In the genomic region with DNA sequence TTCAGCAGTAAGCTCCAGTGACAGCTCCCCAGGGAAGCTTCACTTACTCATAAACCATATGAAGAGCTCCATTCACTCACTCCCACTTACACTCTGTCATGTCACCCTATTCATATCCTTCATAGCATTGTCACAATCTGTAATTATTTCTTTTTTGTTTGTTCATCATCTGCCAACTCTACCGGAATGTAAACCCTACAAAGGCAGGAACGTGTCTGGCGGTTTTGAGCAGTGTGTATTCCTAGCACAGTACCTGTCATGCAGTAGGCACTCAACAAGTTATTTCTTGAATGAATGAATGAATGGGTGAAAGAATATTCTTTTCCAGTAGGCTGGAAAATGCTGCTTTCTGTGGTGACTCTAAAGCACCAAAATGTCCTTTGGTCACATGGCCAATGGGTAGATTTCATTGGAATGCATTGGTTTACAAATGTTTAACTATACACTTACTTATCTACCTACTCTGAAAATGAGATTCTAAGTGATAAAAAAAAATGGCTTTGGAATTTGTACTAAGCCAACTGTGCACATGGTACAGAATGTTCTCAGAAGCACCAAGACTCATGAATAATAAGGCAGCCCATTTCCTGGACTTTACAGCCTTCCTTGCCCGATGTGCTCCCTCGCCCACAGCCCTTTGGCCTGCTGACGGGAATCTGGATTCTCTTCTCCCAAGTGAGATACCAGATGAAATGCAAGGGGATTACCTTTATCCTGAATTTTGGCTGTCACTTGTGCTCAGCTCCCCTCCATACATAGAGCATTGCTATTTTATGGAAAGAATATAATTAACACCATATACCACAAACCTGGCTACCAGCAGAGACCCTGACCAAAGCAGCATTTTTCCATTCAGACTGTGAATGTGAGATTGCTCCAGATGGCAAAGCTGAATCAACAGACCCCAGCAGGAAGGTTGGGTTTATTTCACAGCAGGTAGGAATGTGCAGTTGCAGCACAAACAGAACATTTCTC, we compare ENCODE assay signal across 9 cellular contexts.
DNase-seq lines count a peak whose midpoint lies in the region; ATAC-seq and TF ChIP-seq lines count a peak whose summit lies in the region.
"Had no signal": no experiment of that assay in that cellular context is flagged by ENCODE, and none has a peak within 500 bp of the region (broad histone marks: within the 10 kb centered on the region; RNA-seq: fewer than 3 reads in every experiment).

No MANE protein-coding gene starts in this region.

- H3K9me2 ChIP-seq in GM23338 (ENCODE audit: insufficient read depth) = no peaks in the 10 kb centered on the region

- no peaks in the 10 kb centered on the region for H4K20me1 ChIP-seq in GM23338 (replicated peaks; ENCODE audit: insufficient read depth)

- H3K79me2 ChIP-seq in parathyroid adenoma (no peaks in the 10 kb centered on the region), GM23338 (replicated peaks; ENCODE audit: insufficient read depth) (no peaks in the 10 kb centered on the region)

- H3K4me1 ChIP-seq in parathyroid adenoma = peaks cover 31% of the 10 kb centered on the region
- H3K4me1 ChIP-seq in psoas muscle = no peaks in the 10 kb centered on the region
- H3K4me1 ChIP-seq in GM23338 (ENCODE audit: insufficient read depth) = peaks cover 8% of the 10 kb centered on the region; the same call in 1 of the 2 replicates

- DNase-seq in LHCN-M2 (ENCODE audit: low read depth) (peak; percentile 73), NCI-H2227 treated with DMSO at 0.1 percent for 48 hours (lab: John Stamatoyannopoulos, UW) (peak; percentile 12), dermis microvascular lymphatic vessel endothelial cell (ENCODE audit: low read depth in 2 of 2) (peak; percentile 74 to 81), psoas muscle (no peak), GM23338 (ENCODE audit: low spot score) (no peak), CD1c-positive myeloid dendritic cell (ENCODE audit: extremely low spot score) (no peak)
- no peak for DNase-seq in stimulated activated naive CD4-positive, alpha-beta T cell (lab: John Stamatoyannopoulos, UW)
- DNase-seq: H7 had no signal

- peak overlapping the region; percentile 67 for H2AFZ ChIP-seq in parathyroid adenoma
- H2AFZ ChIP-seq in GM23338 = no peak overlapping the region

- peaks cover 25% of the 10 kb centered on the region for H3K4me1 Mint-ChIP-seq in GM23338

- H3K9me3 ChIP-seq in parathyroid adenoma (ENCODE audit: control insufficient read depth, low read length) = no peaks in the 10 kb centered on the region
- H3K9me3 ChIP-seq in psoas muscle = no peaks in the 10 kb centered on the region

- H3K27ac Mint-ChIP-seq in GM23338 = no peak overlapping the region

- H3K27me3 Mint-ChIP-seq in GM23338 (ENCODE audit: insufficient read depth, low read depth, poor library complexity) = peaks cover 3% of the 10 kb centered on the region

- TF ChIP-seq CTCF in parathyroid adenoma (IDR thresholded peaks at IDR 0.05) = no peak
- no peak for TF ChIP-seq CTCF in psoas muscle (IDR thresholded peaks at IDR 0.05)
- no peak for TF ChIP-seq CTCF in GM23338 (conservative IDR thresholded peaks at IDR 0.05; ENCODE audit: low read depth in 2 of 2)

- H3K27me3 ChIP-seq in parathyroid adenoma (ENCODE audit: control insufficient read depth, insufficient read depth, low read length) (no peaks in the 10 kb centered on the region), psoas muscle (ENCODE audit: insufficient read depth in 3 of 3, low read length in 2 of 3) (no peaks in the 10 kb centered on the region), GM23338 (ENCODE audit: insufficient read depth) (no peaks in the 10 kb centered on the region)

- H3K27ac ChIP-seq in parathyroid adenoma (peak overlapping the region; percentile 85), psoas muscle (no peak overlapping the region), GM23338 (ENCODE audit: low read depth) (no peak overlapping the region)

- H3K4me3 Mint-ChIP-seq in GM23338 = no peak overlapping the region

- no peaks in the 10 kb centered on the region for H3K36me3 Mint-ChIP-seq in GM23338 (ENCODE audit: low read depth)

- ATAC-seq in psoas muscle (no peak), GM23338 (no peak)

- 83 to 89% (median 88%) methylated on average over 6 of the region's 6 CpGs for WGBS in psoas muscle, 3 donors

- H3K4me2 ChIP-seq in parathyroid adenoma (ENCODE audit: low read length) = peak overlapping the region; percentile 46
- no peak overlapping the region for H3K4me2 ChIP-seq in GM23338

- intact Hi-C loops in psoas muscle (cut with DNase I) = no loop called here

- H3K9ac ChIP-seq in parathyroid adenoma = no peak overlapping the region

- peak overlapping the region; percentile 30 for H3K4me3 ChIP-seq in parathyroid adenoma (ENCODE audit: low read depth, low read length)
- no peak overlapping the region for H3K4me3 ChIP-seq in psoas muscle
- H3K4me3 ChIP-seq in GM23338 = no peak overlapping the region

- no peaks in the 10 kb centered on the region for H3K9me3 Mint-ChIP-seq in GM23338

- H3K36me3 ChIP-seq in parathyroid adenoma (ENCODE audit: control insufficient read depth, insufficient read depth, low read length) (no peaks in the 10 kb centered on the region), psoas muscle (ENCODE audit: insufficient read depth in 1 of 2, low read depth in 1 of 2) (no peaks in the 10 kb centered on the region), GM23338 (ENCODE audit: insufficient read depth) (no peaks in the 10 kb centered on the region)

- H3F3A ChIP-seq in GM23338 (replicated peaks; ENCODE audit: low read depth) = no peaks in the 10 kb centered on the region

TF ChIP-seq in GM23338, 12 proteins besides CTCF, POLR2A, EP300 and RAD21 (continues in another document):
- TF ChIP-seq EZH2 (IDR thresholded peaks at IDR 0.05; ENCODE audit: low read depth, unreplicated experiment) (no peak), STAT1 (IDR thresholded peaks at IDR 0.05; ENCODE audit: unreplicated experiment) (no peak), EZH2phosphoT487 (IDR thresholded peaks at IDR 0.05; ENCODE audit: unreplicated experiment) (no peak), ZNF114 (CRISPR knock-in tag; IDR thresholded peaks at IDR 0.05) (no peak), JUNB (IDR thresholded peaks at IDR 0.05; ENCODE audit: unreplicated experiment) (no peak), NANOG (IDR thresholded peaks at IDR 0.05; ENCODE audit: borderline replicate concordance) (no peak), CREB1 (CRISPR knock-in tag; IDR thresholded peaks at IDR 0.05; ENCODE audit: low read depth) (no peak), POLR2AphosphoS5 (IDR thresholded peaks at IDR 0.05; ENCODE audit: low read depth) (no peak), ZNF331 (CRISPR knock-in tag; IDR thresholded peaks at IDR 0.05; ENCODE audit: low read depth) (no peak)
- TF ChIP-seq, protein P1, sequence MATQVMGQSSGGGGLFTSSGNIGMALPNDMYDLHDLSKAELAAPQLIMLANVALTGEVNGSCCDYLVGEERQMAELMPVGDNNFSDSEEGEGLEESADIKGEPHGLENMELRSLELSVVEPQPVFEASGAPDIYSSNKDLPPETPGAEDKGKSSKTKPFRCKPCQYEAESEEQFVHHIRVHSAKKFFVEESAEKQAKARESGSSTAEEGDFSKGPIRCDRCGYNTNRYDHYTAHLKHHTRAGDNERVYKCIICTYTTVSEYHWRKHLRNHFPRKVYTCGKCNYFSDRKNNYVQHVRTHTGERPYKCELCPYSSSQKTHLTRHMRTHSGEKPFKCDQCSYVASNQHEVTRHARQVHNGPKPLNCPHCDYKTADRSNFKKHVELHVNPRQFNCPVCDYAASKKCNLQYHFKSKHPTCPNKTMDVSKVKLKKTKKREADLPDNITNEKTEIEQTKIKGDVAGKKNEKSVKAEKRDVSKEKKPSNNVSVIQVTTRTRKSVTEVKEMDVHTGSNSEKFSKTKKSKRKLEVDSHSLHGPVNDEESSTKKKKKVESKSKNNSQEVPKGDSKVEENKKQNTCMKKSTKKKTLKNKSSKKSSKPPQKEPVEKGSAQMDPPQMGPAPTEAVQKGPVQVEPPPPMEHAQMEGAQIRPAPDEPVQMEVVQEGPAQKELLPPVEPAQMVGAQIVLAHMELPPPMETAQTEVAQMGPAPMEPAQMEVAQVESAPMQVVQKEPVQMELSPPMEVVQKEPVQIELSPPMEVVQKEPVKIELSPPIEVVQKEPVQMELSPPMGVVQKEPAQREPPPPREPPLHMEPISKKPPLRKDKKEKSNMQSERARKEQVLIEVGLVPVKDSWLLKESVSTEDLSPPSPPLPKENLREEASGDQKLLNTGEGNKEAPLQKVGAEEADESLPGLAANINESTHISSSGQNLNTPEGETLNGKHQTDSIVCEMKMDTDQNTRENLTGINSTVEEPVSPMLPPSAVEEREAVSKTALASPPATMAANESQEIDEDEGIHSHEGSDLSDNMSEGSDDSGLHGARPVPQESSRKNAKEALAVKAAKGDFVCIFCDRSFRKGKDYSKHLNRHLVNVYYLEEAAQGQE (IDR thresholded peaks at IDR 0.05; ENCODE audit: unreplicated experiment) = no peak
- TF ChIP-seq, protein P2, sequence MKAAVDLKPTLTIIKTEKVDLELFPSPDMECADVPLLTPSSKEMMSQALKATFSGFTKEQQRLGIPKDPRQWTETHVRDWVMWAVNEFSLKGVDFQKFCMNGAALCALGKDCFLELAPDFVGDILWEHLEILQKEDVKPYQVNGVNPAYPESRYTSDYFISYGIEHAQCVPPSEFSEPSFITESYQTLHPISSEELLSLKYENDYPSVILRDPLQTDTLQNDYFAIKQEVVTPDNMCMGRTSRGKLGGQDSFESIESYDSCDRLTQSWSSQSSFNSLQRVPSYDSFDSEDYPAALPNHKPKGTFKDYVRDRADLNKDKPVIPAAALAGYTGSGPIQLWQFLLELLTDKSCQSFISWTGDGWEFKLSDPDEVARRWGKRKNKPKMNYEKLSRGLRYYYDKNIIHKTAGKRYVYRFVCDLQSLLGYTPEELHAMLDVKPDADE (IDR thresholded peaks at IDR 0.05) = no peak

Comparison
In these comparisons a context has a peak if more than half of its experiments do, and no peak if none do; other contexts are left out.
1. DNase-seq: peak in LHCN-M2 (single experiment), NCI-H2227 treated with DMSO at 0.1 percent for 48 hours (single experiment) and dermis microvascular lymphatic vessel endothelial cell (2 of 2); none in stimulated activated naive CD4-positive, alpha-beta T cell (0 of 6), psoas muscle (0 of 2), GM23338 (single experiment) and CD1c-positive myeloid dendritic cell (single experiment).